In genomic region chr3:50365080-50365841, GRCh38 we compare ENCODE assay signal across 8 cellular contexts. TPM values are rescaled to one million over a fixed set of nuclear protein-coding genes. Genes with fewer than 3 reads are reported as not detected.
DNase-seq lines count a peak whose midpoint lies in the region; ATAC-seq and TF ChIP-seq lines count a peak whose summit lies in the region.

No MANE protein-coding gene starts in this region.

- DNase-seq in A673 (ENCODE audit: low spot score) (peak; percentile 49), Peyer's patch (peak; percentile 94 to 98 (median 96)), foreskin keratinocyte (peak; percentile 59 to 77), occipital lobe (lab: John Stamatoyannopoulos, UW) (peak; percentile 69), substantia nigra (lab: John Stamatoyannopoulos, UW) (peak in 38 of 49 donors; percentile 4 to 76 (median 40))
- peak; percentile 92 for DNase-seq in activated effector memory CD4-positive, alpha-beta T cell treated with Interleukin-2 at 50 U/mL for 16 hours

- H3K4me3 ChIP-seq in A673 (ENCODE audit: low read depth, low read length, poor library complexity, severe bottlenecking) = peak overlapping the region; percentile 45
- peak overlapping the region; percentile 58 to 67 (median 62) for H3K4me3 ChIP-seq in Peyer's patch

- intact Hi-C loops in A673 (cut with micrococcal nuclease; ENCODE audit: unreplicated experiment) = loop anchor here (5.0 kb wide), 1 partner anchor 247 kb away; the partner anchor contains the start of gene CISH

- TF ChIP-seq POLR2A in Peyer's patch (IDR thresholded peaks at IDR 0.05) = peak; percentile 73 to 85

- CTCF ChIA-PET in A673 (lab: Charles Lee) = no interaction called here

- H3K9me3 ChIP-seq in A673 (ENCODE audit: low read depth, low read length, poor library complexity, severe bottlenecking) = no peaks in the 10 kb centered on the region
- no peaks in the 10 kb centered on the region for H3K9me3 ChIP-seq in Peyer's patch

- no peaks in the 10 kb centered on the region for H3K36me3 ChIP-seq in A673 (ENCODE audit: insufficient read depth, low read length, poor library complexity, severe bottlenecking)
- no peaks in the 10 kb centered on the region for H3K36me3 ChIP-seq in Peyer's patch

- H3K27ac ChIP-seq in A673 (ENCODE audit: low read depth, low read length, poor library complexity, severe bottlenecking) = no peak overlapping the region
- H3K27ac ChIP-seq in Peyer's patch = peak overlapping the region; percentile 56 to 81 (median 66)
- no peak overlapping the region for H3K27ac ChIP-seq in foreskin keratinocyte
- H3K27ac ChIP-seq in substantia nigra (ENCODE audit: low read depth, low read length, poor library complexity, severe bottlenecking) = no peak overlapping the region

- no peaks in the 10 kb centered on the region for H3K4me1 ChIP-seq in A673 (ENCODE audit: insufficient read depth, low read length, poor library complexity, severe bottlenecking)
- H3K4me1 ChIP-seq in Peyer's patch = peaks cover 0 to 14% (median 8%) of the 10 kb centered on the region in 4 donors
- no peaks in the 10 kb centered on the region for H3K4me1 ChIP-seq in foreskin keratinocyte

- no peaks in the 10 kb centered on the region for H3K27me3 ChIP-seq in A673 (replicated peaks; ENCODE audit: insufficient read depth, low read depth, low read length, poor library complexity)
- H3K27me3 ChIP-seq in Peyer's patch = no peaks in the 10 kb centered on the region
- H3K27me3 ChIP-seq in foreskin keratinocyte = no peaks in the 10 kb centered on the region

- POLR2A ChIA-PET in A673 (lab: Charles Lee; ENCODE audit: low non-redundant PET) = no interaction called here

- ATAC-seq in GM18909 (IDR thresholded peaks at IDR 0.05; ENCODE audit: poor library complexity, unreplicated experiment) = peak; percentile 86
- peak; percentile 74 for ATAC-seq in HG03159 (IDR thresholded peaks at IDR 0.05; ENCODE audit: unreplicated experiment)
- ATAC-seq in foreskin keratinocyte = peak; percentile 91

- TF ChIP-seq CTCF in A673 (conservative IDR thresholded peaks at IDR 0.05; ENCODE audit: low read depth, low read length) = no peak
- TF ChIP-seq CTCF in Peyer's patch (IDR thresholded peaks at IDR 0.05) = peak in 2 of 6 experiments; percentile 13 to 26
- peak; percentile 20 for TF ChIP-seq CTCF in foreskin keratinocyte (conservative IDR thresholded peaks at IDR 0.05)

- no TSS peak for BruUV-seq in A673 (replicated peaks; lab: Mats Ljungman, UMichigan)

RNA-seq across cellular contexts. Expression of gene TMEM115, which starts 5.9 kb away (rescaled TPM):
- total RNA-seq in A673 (2021) (17.3 and 19.4 TPM in 2 replicates), Peyer's patch (10 to 100 TPM; 14.0 to 75.5 (median 66.2) TPM), foreskin keratinocyte (34.7 and 35.6 TPM in 2 replicates), occipital lobe (19.8 TPM)
- 38.3 and 38.9 TPM in 2 replicates for polyA plus RNA-seq in foreskin keratinocyte

RNA-seq across cellular contexts. Expression of gene CYB561D2, which starts 14.6 kb away (rescaled TPM):
- 7.9 and 8.2 TPM in 2 replicates for total RNA-seq in A673 (2021)
- 10 to 100 TPM; 22.3 to 69.5 (median 38.6) TPM for total RNA-seq in Peyer's patch
- total RNA-seq in foreskin keratinocyte = 18.6 and 19.8 TPM in 2 replicates
- polyA plus RNA-seq in foreskin keratinocyte = 26.0 and 27.3 TPM in 2 replicates
- total RNA-seq in occipital lobe = 10.0 TPM

RNA-seq across cellular contexts. Expression of gene NPRL2, which starts 14.7 kb away (rescaled TPM):
- total RNA-seq in A673 (2021) (15.2 and 16.0 TPM in 2 replicates), Peyer's patch (10 to 100 TPM; 19.1 to 45.4 (median 28.3) TPM), foreskin keratinocyte (19.4 and 23.9 TPM in 2 replicates), occipital lobe (19.0 TPM)
- 18.9 and 22.2 TPM in 2 replicates for polyA plus RNA-seq in foreskin keratinocyte

RNA-seq across cellular contexts. Expression of gene ZMYND10, which starts 19.7 kb away (rescaled TPM):
- total RNA-seq in A673 (2021) (0.67 and 1.0 TPM in 2 replicates), Peyer's patch (under 1 TPM in 2 of 4 donors, not detected in 2; 0.27 to 0.38 TPM), foreskin keratinocyte (0.44 and 0.46 TPM in 2 replicates), occipital lobe (2.5 TPM)
- polyA plus RNA-seq in foreskin keratinocyte = 0.53 and 0.58 TPM in 2 replicates

RNA-seq across cellular contexts. Expression of gene RASSF1, which starts 24.6 kb away (rescaled TPM):
- 10.2 and 14.4 TPM in 2 replicates for total RNA-seq in A673 (2021)
- 10 to 100 TPM; 27.6 to 80.0 (median 29.4) TPM for total RNA-seq in Peyer's patch
- total RNA-seq in foreskin keratinocyte = 22.1 and 23.8 TPM in 2 replicates
- polyA plus RNA-seq in foreskin keratinocyte = 28.5 and 29.4 TPM in 2 replicates
- 7.8 TPM for total RNA-seq in occipital lobe

Comparison
In these comparisons a context has a peak if more than half of its experiments do, and no peak if none do; other contexts are left out.
1. DNase-seq: peak in every context shown above with its lines; median percentile 96 in Peyer's patch; 92 in activated effector memory CD4-positive, alpha-beta T cell treated with Interleukin-2 at 50 U/mL for 16 hours; 69 in occipital lobe; 68 in foreskin keratinocyte; 49 in A673; 40 in substantia nigra.
2. H3K27ac ChIP-seq: peak in Peyer's patch (4 of 4); none in A673 (single experiment), foreskin keratinocyte (single experiment) and substantia nigra (single experiment).
3. Peak in every context shown above with its lines, with median percentiles within 50 percentile points of each other: ATAC-seq.